Comparison of ENCODE assay signal across 8 cellular contexts in the genomic region with DNA sequence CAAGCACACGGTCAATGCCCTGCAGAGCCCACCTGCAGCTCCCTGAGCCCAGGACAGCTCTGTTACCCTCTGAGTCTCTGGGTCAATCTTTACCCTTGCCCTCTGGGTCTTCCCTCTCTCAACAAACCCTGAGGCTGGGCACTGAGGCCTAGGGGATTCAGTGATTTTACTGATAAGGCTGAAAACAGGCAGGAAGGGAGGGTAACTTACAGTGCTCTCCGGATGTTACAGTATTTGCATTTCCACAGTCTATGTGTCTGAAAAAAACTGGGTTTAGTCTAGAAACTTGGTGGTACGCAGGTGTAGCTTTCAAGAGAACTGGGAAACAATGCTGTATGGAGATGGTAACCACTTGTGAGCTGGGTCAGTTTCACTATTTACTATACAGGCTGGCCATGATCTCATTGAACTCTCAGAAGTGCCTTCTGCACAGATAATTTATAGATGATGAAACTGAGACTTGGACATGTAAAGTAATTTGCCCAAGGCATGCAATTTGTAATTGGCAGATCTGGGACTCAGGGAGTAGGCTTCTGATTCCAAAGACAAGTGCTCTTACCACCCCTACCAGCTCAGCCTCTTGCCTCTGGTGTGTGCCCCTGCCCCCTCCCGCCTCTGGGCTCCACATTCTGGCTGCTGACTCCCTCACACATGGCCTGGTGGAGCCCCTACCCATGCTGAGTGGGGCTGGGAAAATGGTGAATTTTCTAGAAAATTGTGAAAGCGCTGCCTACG. TPM values are rescaled to one million over a fixed set of nuclear protein-coding genes. Genes with fewer than 3 reads are reported as not detected.
DNase-seq lines count a peak whose midpoint lies in the region; ATAC-seq, FAIRE-seq and TF ChIP-seq lines count a peak whose summit lies in the region.

No MANE protein-coding gene starts in this region.

- H3K9ac ChIP-seq in Loucy (ENCODE audit: low read depth, low read length, poor library complexity, severe bottlenecking): peak overlapping the region; percentile 23
- no peak overlapping the region for H3K9ac ChIP-seq in H1 (replicated peaks in 1 of 4; ENCODE audit: extremely low read depth in 1 of 4, low read depth in 3 of 4, low read length in 3 of 4)

- no peak for TF ChIP-seq RAD21 in H1 (IDR thresholded peaks at IDR 0.05 in 1 of 2, conservative IDR thresholded peaks at IDR 0.05 in 1 of 2; ENCODE audit: low read depth in 2 of 2, low read length in 2 of 2)

- no peak for TF ChIP-seq CTCF in Loucy (conservative IDR thresholded peaks at IDR 0.05; ENCODE audit: low read length)
- no peak for TF ChIP-seq CTCF in H1 (IDR thresholded peaks at IDR 0.05; ENCODE audit: control extremely low read depth in 1 of 3, insufficient read depth in 1 of 3, low read depth in 1 of 3, low read length in 3 of 3)

- no peak overlapping the region for H2AK5ac ChIP-seq in H1 (ENCODE audit: low read depth, low read length)

- FAIRE-seq in H1 (lab: Jason Lieb, UNC): no peak

- H3K56ac ChIP-seq in H1 (replicated peaks; ENCODE audit: insufficient read length, low read depth, low read length): no peak overlapping the region

- no peak overlapping the region for H4K5ac ChIP-seq in H1 (ENCODE audit: insufficient read length, low read depth, low read length)

- ATAC-seq in GM18502 (IDR thresholded peaks at IDR 0.05; ENCODE audit: poor library complexity, unreplicated experiment): peak; percentile 78
- ATAC-seq in GM21529 (IDR thresholded peaks at IDR 0.05; ENCODE audit: unreplicated experiment): peak; percentile 76

- no peaks in the 10 kb centered on the region for H3K79me1 ChIP-seq in H1 (ENCODE audit: low read depth, low read length)

- H3K4me2 ChIP-seq in Loucy (ENCODE audit: low read depth, low read length, poor library complexity, severe bottlenecking): peak overlapping the region; percentile 77
- H3K4me2 ChIP-seq in H1 (ENCODE audit: insufficient read depth in 1 of 2, low read depth in 2 of 2, low read length in 2 of 2): no peak overlapping the region

- no peak for TF ChIP-seq POLR2A in H1 (IDR thresholded peaks at IDR 0.05; ENCODE audit: control extremely low read depth in 1 of 2, low read depth in 2 of 2, low read length in 2 of 2)

- H4K91ac ChIP-seq in H1 (replicated peaks; ENCODE audit: insufficient read length, low read length): no peak overlapping the region

- no peak overlapping the region for H2BK120ac ChIP-seq in H1 (replicated peaks; ENCODE audit: low read depth, low read length)

- DNase-seq in H1 (ENCODE audit: low read depth in 1 of 2, low spot score in 2 of 2) (no peak), medulla oblongata (ENCODE audit: extremely low spot score) (no peak), NCI-H187 (lab: John Stamatoyannopoulos, UW) (no peak), cerebellar cortex (ENCODE audit: low spot score) (no peak)
- no peak for DNase-seq in activated CD4-positive, alpha-beta T cell treated with anti-CD3 and anti-CD28 coated beads, Interleukin-2, amount 50 U/mL, for 48 hours

- H3K4ac ChIP-seq in H1 (replicated peaks; ENCODE audit: insufficient read length, low read depth, low read length): no peak overlapping the region

- no peak overlapping the region for H2AFZ ChIP-seq in Loucy (ENCODE audit: low read length)
- no peak overlapping the region for H2AFZ ChIP-seq in H1 (ENCODE audit: low read length)

- POLR2A ChIA-PET in H1 (lab: Charles Lee; ENCODE audit: partially characterized antibody): interaction anchor here (1.3 kb wide), 1 partner anchor 48 kb away, joined by 3 read pairs; no protein-coding TSS in a partner anchor

- H3K9me3 ChIP-seq in Loucy (ENCODE audit: insufficient read depth, low read depth, low read length): no peaks in the 10 kb centered on the region
- no peaks in the 10 kb centered on the region for H3K9me3 ChIP-seq in H1 (ENCODE audit: insufficient read depth in 2 of 2, low read depth in 1 of 2, low read length in 1 of 2)

- H3K79me2 ChIP-seq in Loucy (ENCODE audit: insufficient read depth, low read length): no peaks in the 10 kb centered on the region
- no peaks in the 10 kb centered on the region for H3K79me2 ChIP-seq in H1 (ENCODE audit: control insufficient read depth in 1 of 2, insufficient read depth in 2 of 2, low read length in 2 of 2)

- H3K18ac ChIP-seq in H1 (ENCODE audit: extremely low read depth, low read length): no peak overlapping the region

- 0 out of 2 replicates have a peak overlapping the region, but pooled peaks have one; percentile 2 for H2BK15ac ChIP-seq in H1 (ENCODE audit: low read length)

- H4K20me1 ChIP-seq in Loucy (ENCODE audit: insufficient read depth, low read length, poor library complexity, severe bottlenecking): no peaks in the 10 kb centered on the region
- H4K20me1 ChIP-seq in H1 (replicated peaks in 1 of 2; ENCODE audit: control insufficient read depth in 1 of 2, insufficient read depth in 2 of 2, low read length in 2 of 2): no peaks in the 10 kb centered on the region

- no peaks in the 10 kb centered on the region for H3K9me2 ChIP-seq in Loucy (replicated peaks; ENCODE audit: low read depth, low read length)

- WGBS in H1 (ENCODE audit: extremely low coverage in 1 of 2, insufficient coverage in 1 of 2, insufficient read length in 1 of 2, insufficient replicate concordance in 2 of 2, low coverage in 1 of 2, low lambda C conversion rate in 2 of 2, missing lambda C conversion rate in 1 of 2), 2 experiments: 80% methylated on average over 6 of the region's 6 CpGs; no CpG with 5 or more reads in 1 of the 2 experiments

- H3K4me3 ChIP-seq in Loucy (ENCODE audit: low read length, poor library complexity, severe bottlenecking) (peak overlapping the region; percentile 50), H1 (ENCODE audit: extremely low read depth in 1 of 4, insufficient read depth in 2 of 4, low read depth in 3 of 4, low read length in 4 of 4) (no peak overlapping the region)

- H3K36me3 ChIP-seq in Loucy (ENCODE audit: insufficient read depth, low read length) (no peaks in the 10 kb centered on the region), H1 (ENCODE audit: control insufficient read depth in 2 of 4, insufficient read depth in 4 of 4, low read length in 3 of 4) (no peaks in the 10 kb centered on the region)

- H2BK20ac ChIP-seq in H1 (ENCODE audit: low read length): no peak overlapping the region

- no peak overlapping the region; the same call in 1 of the 2 replicates for H2BK5ac ChIP-seq in H1 (ENCODE audit: low read depth, low read length)

- no peak overlapping the region for H3K14ac ChIP-seq in H1 (ENCODE audit: insufficient read length)

- H2BK12ac ChIP-seq in H1 (ENCODE audit: low read depth, low read length): no peak overlapping the region

- H3K27me3 ChIP-seq in Loucy (ENCODE audit: insufficient read depth, low read length, poor library complexity, severe bottlenecking) (no peaks in the 10 kb centered on the region), H1 (replicated peaks in 1 of 4; ENCODE audit: control insufficient read depth in 3 of 4, extremely low read depth in 1 of 4, insufficient read depth in 3 of 4, low read length in 3 of 4) (no peaks in the 10 kb centered on the region; a peak in 1 of 7 replicates)

- H3K4me1 ChIP-seq in Loucy (ENCODE audit: insufficient read depth, low read length, poor library complexity, severe bottlenecking): peaks cover 73% of the 10 kb centered on the region
- H3K4me1 ChIP-seq in H1 (replicated peaks in 1 of 4; ENCODE audit: control insufficient read depth in 3 of 4, insufficient read depth in 4 of 4, low read length in 3 of 4): peaks cover 0 to 4% (median 0%) of the 10 kb centered on the region in 4 experiments; a peak in 2 of 7 replicates

- no peak overlapping the region for H3K23ac ChIP-seq in H1 (ENCODE audit: insufficient read length)

- H3K23me2 ChIP-seq in H1 (ENCODE audit: low read depth, low read length): no peaks in the 10 kb centered on the region

- no peaks in the 10 kb centered on the region for H3F3A ChIP-seq in Loucy (ENCODE audit: low read depth)

- H4K8ac ChIP-seq in H1 (ENCODE audit: extremely low read depth, insufficient read depth, low read length): no peak overlapping the region

- CTCF ChIA-PET in H1 (lab: Charles Lee; ENCODE audit: partially characterized antibody): interaction anchor here (0.7 to 2.4 kb wide), 9 partner anchors 11 to 533 kb away, joined by 3 to 6 read pairs (median 5); no protein-coding TSS in a partner anchor

- H3K27ac ChIP-seq in H1 (ENCODE audit: low read depth, low read length): no peak overlapping the region

- no peak for TF ChIP-seq EP300 in H1 (IDR thresholded peaks at IDR 0.05; ENCODE audit: borderline replicate concordance in 1 of 2, low read depth in 2 of 2, low read length in 2 of 2)

TF ChIP-seq in H1, 55 proteins besides CTCF, POLR2A, EP300 and RAD21:
- no peak for TF ChIP-seq POLR2AphosphoS5 (IDR thresholded peaks at IDR 0.05; ENCODE audit: low read depth, low read length)
- TF ChIP-seq MAFK (IDR thresholded peaks at IDR 0.05; ENCODE audit: low read depth, low read length): no peak
- TF ChIP-seq ZNF274 (IDR thresholded peaks at IDR 0.05; ENCODE audit: borderline replicate concordance, extremely low read depth, low read length): no peak
- no peak for TF ChIP-seq SRF (IDR thresholded peaks at IDR 0.05; ENCODE audit: low read depth, low read length)
- TF ChIP-seq CTBP2 (IDR thresholded peaks at IDR 0.05; ENCODE audit: borderline replicate concordance, insufficient read depth, insufficient read length, low read length): no peak
- TF ChIP-seq KDM1A (IDR thresholded peaks at IDR 0.05; ENCODE audit: borderline replicate concordance, low read length): no peak
- no peak for TF ChIP-seq HDAC6 (IDR thresholded peaks at IDR 0.05; ENCODE audit: low read depth, low read length)
- TF ChIP-seq CBX8 (IDR thresholded peaks at IDR 0.05; ENCODE audit: borderline replicate concordance, low read depth, low read length): no peak

RNA-seq across cellular contexts. Expression of gene TENT5C, which starts 48.8 kb away (rescaled TPM):
- 0.75 and 0.99 TPM in 2 replicates for total RNA-seq in H1 (2021; fragmentation: NEBNext Ultra II Directional; extraction: Animal tissue kit (Norgen Biotek cat#: 25700))
- polyA plus RNA-seq in H1 (2011; rRNA removed): 0.38 TPM in 2 replicates
- 0.37 TPM for polyA plus RNA-seq in H1 (2011; cell fraction: cytosol; rRNA removed)
- polyA plus RNA-seq in H1 (2011; cell fraction: nucleus; rRNA removed): 0.19 TPM
- polyA plus RNA-seq in H1 (2012, experiment 1 of 2): 0.36 to 0.50 TPM (median 0.44 TPM) in 4 replicates
- 0.08 TPM for polyA plus RNA-seq in H1 (2012, experiment 2 of 2)
- 0.24 TPM for polyA plus RNA-seq in H1 (2013, experiment 1 of 2)
- polyA plus RNA-seq in H1 (2013, experiment 2 of 2): 0.22 TPM
- 1.6 and 2.4 TPM in 2 replicates for polyA minus RNA-seq in H1 (2011; rRNA and poly(A)+ RNA removed)
- 0.95 TPM for polyA minus RNA-seq in H1 (2011; cell fraction: cytosol; rRNA and poly(A)+ RNA removed)
- polyA minus RNA-seq in H1 (2011; cell fraction: nucleus; rRNA and poly(A)+ RNA removed): 1.1 TPM
